In the genomic region with DNA sequence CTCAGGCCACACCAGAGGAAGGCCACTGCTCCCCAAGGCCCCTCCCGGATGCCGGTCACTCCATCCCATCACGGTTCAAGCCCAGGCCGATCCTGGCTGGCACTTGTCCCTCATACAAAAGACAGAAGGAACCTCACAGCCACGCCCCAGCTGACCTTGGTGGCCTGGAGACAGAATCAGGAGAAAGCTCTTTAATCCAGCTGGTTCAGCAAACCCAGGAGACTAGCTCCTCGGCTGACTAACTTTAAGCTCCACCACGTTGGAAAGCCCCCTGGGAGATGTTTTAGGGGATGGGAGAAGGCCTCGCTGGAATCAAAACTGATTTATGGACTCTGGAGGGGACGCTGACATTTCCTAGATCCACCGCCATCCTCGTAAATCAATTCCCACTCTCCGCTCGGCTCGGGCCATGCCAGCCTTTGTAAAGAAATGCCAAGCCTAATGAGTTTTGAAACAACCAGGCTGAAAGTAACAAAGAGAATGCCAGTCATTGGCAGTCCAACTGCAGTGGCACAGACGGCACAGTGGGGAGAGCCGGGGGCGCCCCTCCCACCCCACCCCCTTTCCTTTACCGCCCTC, we compare ENCODE assay signal across 17 cellular contexts.
"Had no signal": no experiment of that assay in that cellular context is flagged by ENCODE, and none has a peak within 500 bp of the region (broad histone marks: within the 10 kb centered on the region; RNA-seq: fewer than 3 reads in every experiment).

No MANE protein-coding gene starts in this region.

- H3K4me3 Mint-ChIP-seq: activated naive CD4-positive, alpha-beta T cell treated with anti-CD3 and anti-CD28 coated beads, Interleukin-2, amount 10 ng/mL, durations not matched to agents 7 days and 5 days; neural crest cell; stimulated activated effector memory CD8-positive, alpha-beta T cell treated with anti-CD3 and anti-CD28 coated beads, Interleukin-12 subunit alpha, Interleukin-12 subunit beta, amount 100 ng/mL, for 72 hours had no signal

- DNase-seq: activated CD4-positive, alpha-beta T cell treated with anti-CD3 and anti-CD28 coated beads for 1 hour; activated CD4-positive, alpha-beta T cell treated with anti-CD3 and anti-CD28 coated beads, Interleukin-2, amount 50 U/mL, for 4 hours; activated naive CD4-positive, alpha-beta T cell treated with anti-CD3 and anti-CD28 coated beads, Interleukin-2, amount 10 ng/mL, durations not matched to agents 7 days and 5 days; activated T-cell treated with anti-CD3 and anti-CD28 coated beads, Interleukin-2, amount 50 U/mL, for 1 hour; islet precursor cell; left lung; ovary; retina; T-helper 1 cell; T1000 had no signal

- H3K4me3 ChIP-seq: hepatocyte, left lung, ovary had no signal

- H3K27ac Mint-ChIP-seq: activated naive CD4-positive, alpha-beta T cell treated with anti-CD3 and anti-CD28 coated beads, Interleukin-2, amount 10 ng/mL, durations not matched to agents 7 days and 5 days; activated T-helper 2 cell treated with anti-CD3 and anti-CD28 coated beads, Interferon-gamma antibody, Interleukin-2, Interleukin-4, amounts not matched to agents 10 μg/mL and 5 μg/mL and 100 μg/mL, durations not matched to agents 14 hours and 24 hours and 36 hours; stimulated activated effector memory CD8-positive, alpha-beta T cell treated with anti-CD3 and anti-CD28 coated beads, Interleukin-12 subunit alpha, Interleukin-12 subunit beta, amount 100 ng/mL, for 72 hours had no signal

- H3K27me3 ChIP-seq: hepatocyte, left lung, ovary had no signal

- H3K27ac ChIP-seq: hepatocyte, left lung, ovary had no signal

- H3K36me3 ChIP-seq: left lung, ovary had no signal

- ATAC-seq: esophagus mucosa, left lung had no signal

- H3K9me3 ChIP-seq: left lung, ovary had no signal

- H3K27me3 Mint-ChIP-seq: activated naive CD4-positive, alpha-beta T cell treated with anti-CD3 and anti-CD28 coated beads, Interleukin-2, amount 10 ng/mL, durations not matched to agents 7 days and 5 days had no signal

- H3K9me3 Mint-ChIP-seq: activated naive CD4-positive, alpha-beta T cell treated with anti-CD3 and anti-CD28 coated beads, Interleukin-2, amount 10 ng/mL, durations not matched to agents 7 days and 5 days; activated T-helper 2 cell treated with anti-CD3 and anti-CD28 coated beads, Interferon-gamma antibody, Interleukin-2, Interleukin-4, amounts not matched to agents 10 μg/mL and 5 μg/mL and 100 μg/mL, durations not matched to agents 14 hours and 24 hours and 36 hours; neural crest cell; stimulated activated effector memory CD8-positive, alpha-beta T cell treated with anti-CD3 and anti-CD28 coated beads, Interleukin-12 subunit alpha, Interleukin-12 subunit beta, amount 100 ng/mL, for 72 hours had no signal

- FAIRE-seq: colon, urothelium cell line had no signal

- H3K36me3 Mint-ChIP-seq: activated naive CD4-positive, alpha-beta T cell treated with anti-CD3 and anti-CD28 coated beads, Interleukin-2, amount 10 ng/mL, durations not matched to agents 7 days and 5 days; stimulated activated effector memory CD8-positive, alpha-beta T cell treated with anti-CD3 and anti-CD28 coated beads, Interleukin-12 subunit alpha, Interleukin-12 subunit beta, amount 100 ng/mL, for 72 hours had no signal

- H2AFZ ChIP-seq: hepatocyte had no signal

- H3K4me2 ChIP-seq: hepatocyte had no signal

- H3K4me1 Mint-ChIP-seq: activated naive CD4-positive, alpha-beta T cell treated with anti-CD3 and anti-CD28 coated beads, Interleukin-2, amount 10 ng/mL, durations not matched to agents 7 days and 5 days; stimulated activated effector memory CD8-positive, alpha-beta T cell treated with anti-CD3 and anti-CD28 coated beads, Interleukin-12 subunit alpha, Interleukin-12 subunit beta, amount 100 ng/mL, for 72 hours had no signal
